8 cellular contexts compared by ENCODE assay signal in the genomic region with DNA sequence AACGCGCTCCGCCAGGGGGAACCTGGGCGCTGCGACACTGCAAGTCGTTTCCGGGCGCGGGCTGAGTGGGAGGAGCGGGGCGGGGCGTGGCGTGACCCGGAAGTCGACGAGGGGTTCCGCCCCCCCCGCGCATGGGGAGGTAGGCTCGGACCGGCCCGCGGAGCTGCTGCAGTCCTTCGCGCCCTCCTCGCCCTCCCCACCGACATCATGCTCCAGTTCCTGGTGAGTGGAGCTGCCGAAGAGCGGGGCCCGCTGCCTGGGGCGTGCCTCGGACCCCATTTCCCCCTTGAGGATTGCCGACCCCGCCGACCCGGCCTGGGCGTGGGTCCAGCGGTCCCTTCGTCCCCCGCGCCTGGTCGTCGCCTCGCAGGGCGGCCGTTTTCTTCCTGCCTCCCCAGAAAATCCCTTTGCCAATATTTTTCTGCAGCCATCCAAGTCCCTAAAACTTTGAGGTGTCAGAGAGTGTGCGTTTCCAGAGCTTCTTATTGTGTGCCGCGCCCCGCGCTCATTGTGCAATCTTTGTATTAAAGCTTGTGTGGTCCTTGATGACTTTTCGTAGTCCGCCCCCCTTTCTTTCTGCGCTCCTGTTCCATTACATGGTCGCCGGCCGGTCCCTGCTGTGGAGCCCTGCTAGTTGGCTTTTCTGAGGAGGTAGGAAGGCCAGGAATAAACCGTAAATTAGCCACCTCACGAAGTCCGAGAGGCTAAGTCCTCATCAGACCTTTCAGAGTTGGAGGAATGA. TPM values are rescaled to one million over a fixed set of nuclear protein-coding genes. Genes with fewer than 3 reads are reported as not detected.
DNase-seq lines count a peak whose midpoint lies in the region; FAIRE-seq and TF ChIP-seq lines count a peak whose summit lies in the region.

A gene (plus strand): TSS at position 142 of the 742 bp plus-strand sequence.

- no peaks in the 10 kb centered on the region for H3K27me3 Mint-ChIP-seq in activated naive CD4-positive, alpha-beta T cell treated with anti-CD3 and anti-CD28 coated beads for 36 hours (ENCODE audit: low read depth)

- peak within 1 kb of the TSS; percentile 77 for H3K27ac ChIP-seq in neutrophil

- TF ChIP-seq CTCF in GM10248 (IDR thresholded peaks at IDR 0.05; ENCODE audit: control extremely low read depth, extremely low read depth, low read depth, missing control alignments), result peak; percentile 78
- peak; percentile 49 for TF ChIP-seq CTCF in HFF-Myc (IDR thresholded peaks at IDR 0.05; ENCODE audit: low read depth, low read length, missing control alignments)
- no peak for TF ChIP-seq CTCF in neutrophil (IDR thresholded peaks at IDR 0.05)
- TF ChIP-seq CTCF in subcutaneous adipose tissue (IDR thresholded peaks at IDR 0.05; ENCODE audit: low read depth), result no peak

- CTCF ChIA-PET in GM10248 (lab: Yijun Ruan, JAX), result interaction anchor here (0.7 to 14.4 kb wide), 18 partner anchors 9 to 388 kb away, joined by 3 to 109 read pairs (median 3); no protein-coding TSS in a partner anchor
- CTCF ChIA-PET in activated naive CD4-positive, alpha-beta T cell treated with anti-CD3 and anti-CD28 coated beads for 36 hours (lab: Charles Lee), result interaction anchor here (0.6 to 4.6 kb wide), 9 partner anchors 8 to 153 kb away, joined by 3 to 29 read pairs (median 4); no protein-coding TSS in a partner anchor

- peaks cover 34 to 35% of the 10 kb centered on the region in 2 experiments for H3K4me1 ChIP-seq in neutrophil (ENCODE audit: control insufficient read depth in 1 of 2, insufficient read depth in 1 of 2, low read depth in 1 of 2, low read length in 1 of 2)

- H3K4me3 ChIP-seq in HFF-Myc (replicated peaks; ENCODE audit: low read depth, low read length) (peak within 1 kb of the TSS; percentile 69), neutrophil (ENCODE audit: low read depth in 1 of 2, low read length in 1 of 2) (peak within 1 kb of the TSS; percentile 91 to 97)

- H3K9me3 ChIP-seq in neutrophil, result no peaks in the 10 kb centered on the region

- POLR2A ChIA-PET in GM10248 (lab: Yijun Ruan, JAX), result interaction anchor here (0.7 to 1.1 kb wide), 2 partner anchors 15 to 30 kb away, joined by 3 to 5 read pairs; no protein-coding TSS in a partner anchor

- peaks cover 46% of the 10 kb centered on the region for H3K4me1 Mint-ChIP-seq in activated naive CD4-positive, alpha-beta T cell treated with anti-CD3 and anti-CD28 coated beads for 36 hours (ENCODE audit: low read depth)

- DNase-seq in GM10248 (ENCODE audit: extremely low spot score) (peak; percentile 97), HFF-Myc (ENCODE audit: extremely low read depth, low read depth) (peak; percentile 69), MV-4-11 (lab: John Stamatoyannopoulos, UW) (peak; percentile 86), SK-N-DZ (ENCODE audit: low spot score) (peak; percentile 94), frontal cortex (ENCODE audit: low spot score in 2 of 2) (peak; percentile 91 to 95)
- peak; percentile 97 for DNase-seq in activated naive CD4-positive, alpha-beta T cell treated with anti-CD3 and anti-CD28 coated beads for 36 hours

- peak within 1 kb of the TSS; percentile 96 for H3K27ac Mint-ChIP-seq in activated naive CD4-positive, alpha-beta T cell treated with anti-CD3 and anti-CD28 coated beads for 36 hours

- intact Hi-C loops in activated naive CD4-positive, alpha-beta T cell treated with anti-CD3 and anti-CD28 coated beads for 36 hours (cut with micrococcal nuclease), result loop anchor here (1.0 to 10.0 kb wide), 10 partner anchors 48 to 668 kb away; a partner anchor contains a TSS

- peak within 1 kb of the TSS; percentile 98 for H3K4me3 Mint-ChIP-seq in activated naive CD4-positive, alpha-beta T cell treated with anti-CD3 and anti-CD28 coated beads for 36 hours

- H3K36me3 Mint-ChIP-seq in activated naive CD4-positive, alpha-beta T cell treated with anti-CD3 and anti-CD28 coated beads for 36 hours (ENCODE audit: low read depth), result peaks cover 11% of the 10 kb centered on the region

- FAIRE-seq in frontal cortex (lab: Jason Lieb, UNC), result no peak

- no peaks in the 10 kb centered on the region for H3K36me3 ChIP-seq in neutrophil

- H3K27me3 ChIP-seq in neutrophil, result no peaks in the 10 kb centered on the region

- no peaks in the 10 kb centered on the region for H3K9me3 Mint-ChIP-seq in activated naive CD4-positive, alpha-beta T cell treated with anti-CD3 and anti-CD28 coated beads for 36 hours

RNA-seq across cellular contexts. Expression of the gene that starts here (rescaled TPM):
- polyA plus RNA-seq in SK-N-DZ (2014; cell fraction: cytosol; rRNA removed), result 30.4 and 33.9 TPM in 2 replicates
- polyA plus RNA-seq in SK-N-DZ (2014; cell fraction: nucleus; rRNA removed), result 18.2 and 30.3 TPM in 2 replicates
- 10 to 100 TPM; 21.5 to 21.6 TPM for total RNA-seq in activated naive CD4-positive, alpha-beta T cell treated with anti-CD3 and anti-CD28 coated beads for 36 hours
- total RNA-seq in frontal cortex, result 19.2 TPM
- 10 to 100 TPM; 11.5 to 23.1 (median 19.6) TPM for total RNA-seq in subcutaneous adipose tissue

Comparison
In these comparisons a context has a peak if more than half of its experiments do, and no peak if none do; other contexts are left out.
1. Peak in every context shown above with its lines: DNase-seq, H3K4me3 ChIP-seq and H3K27ac ChIP-seq.
2. CTCF ChIP-seq: peak in GM10248 (single experiment) and HFF-Myc (single experiment); none in neutrophil (single experiment) and subcutaneous adipose tissue (single experiment).